Comparison of ENCODE assay signal across 11 cellular contexts in the genomic region with DNA sequence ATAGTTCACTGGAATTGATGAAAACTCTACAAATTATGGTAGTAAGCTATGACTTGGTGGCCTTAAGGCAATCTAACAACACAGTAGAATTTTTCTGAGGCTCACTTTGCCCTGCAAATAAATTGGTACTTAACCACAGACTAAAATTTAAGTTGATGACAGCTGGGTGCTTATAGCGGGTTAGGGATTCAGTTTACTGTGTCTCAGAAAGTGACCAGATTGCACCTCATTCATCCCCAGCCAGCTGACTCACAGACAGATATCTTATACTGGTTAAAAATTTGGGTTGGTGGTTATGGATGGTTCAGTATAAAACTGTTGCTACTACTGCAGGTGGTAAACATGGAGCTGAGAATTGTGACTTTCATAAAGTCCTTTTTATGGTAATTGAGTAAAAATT. TPM values are rescaled to one million over a fixed set of nuclear protein-coding genes. Genes with fewer than 3 reads are reported as not detected.
DNase-seq lines count a peak whose midpoint lies in the region; ATAC-seq and TF ChIP-seq lines count a peak whose summit lies in the region.
"Had no signal": no experiment of that assay in that cellular context is flagged by ENCODE, and none has a peak within 500 bp of the region (broad histone marks: within the 10 kb centered on the region; RNA-seq: fewer than 3 reads in every experiment).

No MANE protein-coding gene starts in this region.

- H3K36me3 Mint-ChIP-seq in stimulated activated effector memory CD8-positive, alpha-beta T cell treated with anti-CD3 and anti-CD28 coated beads, Interleukin-12 subunit alpha, Interleukin-12 subunit beta, amount 100 ng/mL, for 72 hours = peaks cover 86% of the 10 kb centered on the region

- ATAC-seq in left cardiac atrium (no peak), PC-3 (no peak), HG02840 (IDR thresholded peaks at IDR 0.05; ENCODE audit: low FRiP score, unreplicated experiment) (no peak), GM21528 (IDR thresholded peaks at IDR 0.05; ENCODE audit: low FRiP score, unreplicated experiment) (no peak)
- no peak for ATAC-seq in stimulated activated effector memory CD8-positive, alpha-beta T cell treated with anti-CD3 and anti-CD28 coated beads, Interleukin-12 subunit alpha, Interleukin-12 subunit beta, amount 100 ng/mL, for 72 hours

- BruUV-seq in PC-3 (replicated peaks; lab: Mats Ljungman, UMichigan) = no TSS peak

- TF ChIP-seq CTCF in cardiac muscle cell (IDR thresholded peaks at IDR 0.05; ENCODE audit: low read depth, low read length) = no peak
- TF ChIP-seq CTCF in PC-3 (conservative IDR thresholded peaks at IDR 0.05; ENCODE audit: low read depth, low read length) = no peak

- no peak overlapping the region for H2AFZ ChIP-seq in PC-3 (ENCODE audit: low read length)

- H3K4me1 Mint-ChIP-seq in stimulated activated effector memory CD8-positive, alpha-beta T cell treated with anti-CD3 and anti-CD28 coated beads, Interleukin-12 subunit alpha, Interleukin-12 subunit beta, amount 100 ng/mL, for 72 hours = peaks cover 46% of the 10 kb centered on the region

- peaks cover 76% of the 10 kb centered on the region for H3K79me2 ChIP-seq in PC-3 (ENCODE audit: low read length)

- CTCF ChIA-PET in PC-3 (lab: Charles Lee) = no interaction called here

- H3K27me3 ChIP-seq in cardiac muscle cell (no peaks in the 10 kb centered on the region), PC-3 (ENCODE audit: low read length) (no peaks in the 10 kb centered on the region), ectodermal cell (ENCODE audit: control insufficient read depth, insufficient read depth, low read length, poor library complexity, severe bottlenecking) (no peaks in the 10 kb centered on the region)
- H3K27me3 ChIP-seq: stomach had no signal

- no peaks in the 10 kb centered on the region for H3K9me2 ChIP-seq in PC-3 (replicated peaks; ENCODE audit: low read length)

- H3K4me3 ChIP-seq in cardiac muscle cell (peak overlapping the region; percentile 84), PC-3 (ENCODE audit: low read length) (peak overlapping the region; percentile 85), ectodermal cell (ENCODE audit: insufficient read depth, low read depth, low read length) (peak overlapping the region; percentile 85)
- H3K4me3 ChIP-seq: stomach had no signal

- POLR2A ChIA-PET in PC-3 (lab: Charles Lee; ENCODE audit: unreplicated experiment) = no interaction called here

- H3K9me3 ChIP-seq in cardiac muscle cell (ENCODE audit: low read depth) (no peaks in the 10 kb centered on the region), PC-3 (ENCODE audit: low read length) (no peaks in the 10 kb centered on the region), ectodermal cell (ENCODE audit: control insufficient read depth, low read length) (no peaks in the 10 kb centered on the region)
- H3K9me3 ChIP-seq: stomach had no signal

- peak overlapping the region; percentile 84 for H3K9ac ChIP-seq in PC-3 (ENCODE audit: low read length)

- peaks cover 36% of the 10 kb centered on the region for H4K20me1 ChIP-seq in PC-3 (ENCODE audit: low read length)

- intact Hi-C loops in left cardiac atrium (cut with DNase I) (no loop called here), PC-3 (cut with micrococcal nuclease) (loop anchor here (2.0 to 10.0 kb wide), 2 partner anchors 139 to 779 kb away; a partner anchor contains a TSS)

- peak overlapping the region; percentile 93 for H3K4me2 ChIP-seq in PC-3 (ENCODE audit: low read length)

- H3K36me3 ChIP-seq in cardiac muscle cell = peaks cover 21% of the 10 kb centered on the region
- peaks cover 44% of the 10 kb centered on the region; the same call in 1 of the 2 replicates for H3K36me3 ChIP-seq in PC-3 (ENCODE audit: low read depth, low read length)
- H3K36me3 ChIP-seq in ectodermal cell (ENCODE audit: control insufficient read depth, insufficient read depth, low read length) = peaks cover 20% of the 10 kb centered on the region

- WGBS in ectodermal cell, 2 experiments = 69 to 80% methylated on average over 1 of the region's 1 CpG

- H3K4me3 Mint-ChIP-seq in stimulated activated effector memory CD8-positive, alpha-beta T cell treated with anti-CD3 and anti-CD28 coated beads, Interleukin-12 subunit alpha, Interleukin-12 subunit beta, amount 100 ng/mL, for 72 hours = peak overlapping the region; percentile 90

- DNase-seq in cardiac muscle cell (ENCODE audit: low read depth in 1 of 2, low spot score in 1 of 2) = peak in 1 of 2 donors; percentile 21
- no peak for DNase-seq in left cardiac atrium
- no peak for DNase-seq in PC-3
- DNase-seq in stimulated activated effector memory CD8-positive, alpha-beta T cell treated with anti-CD3 and anti-CD28 coated beads, Interleukin-12 subunit alpha, Interleukin-12 subunit beta, amount 100 ng/mL, for 72 hours (ENCODE audit: low spot score in 2 of 2) = no peak
- no peak for DNase-seq in NCI-H1436 (lab: John Stamatoyannopoulos, UW)
- DNase-seq: NCI-H187 treated with DMSO at 0.1 percent for 48 hours, posterior cingulate gyrus, stomach had no signal

- H3K27ac ChIP-seq in cardiac muscle cell (peak overlapping the region; percentile 32), PC-3 (ENCODE audit: low read length) (no peak overlapping the region), ectodermal cell (ENCODE audit: insufficient read depth, low read depth, low read length, poor library complexity, severe bottlenecking) (no peak overlapping the region)
- H3K27ac ChIP-seq: stomach had no signal

- H3F3A ChIP-seq in PC-3 (ENCODE audit: low read length, unreplicated experiment) = peaks cover 4% of the 10 kb centered on the region

- peaks cover 25% of the 10 kb centered on the region for H3K4me1 ChIP-seq in cardiac muscle cell (ENCODE audit: low read depth)
- peaks cover 38% of the 10 kb centered on the region for H3K4me1 ChIP-seq in PC-3 (ENCODE audit: insufficient read depth, low read length)
- peaks cover 16% of the 10 kb centered on the region for H3K4me1 ChIP-seq in ectodermal cell (ENCODE audit: control insufficient read depth, insufficient read depth, low read length)

- no peaks in the 10 kb centered on the region for H3K9me3 Mint-ChIP-seq in stimulated activated effector memory CD8-positive, alpha-beta T cell treated with anti-CD3 and anti-CD28 coated beads, Interleukin-12 subunit alpha, Interleukin-12 subunit beta, amount 100 ng/mL, for 72 hours

- H3K27ac Mint-ChIP-seq in stimulated activated effector memory CD8-positive, alpha-beta T cell treated with anti-CD3 and anti-CD28 coated beads, Interleukin-12 subunit alpha, Interleukin-12 subunit beta, amount 100 ng/mL, for 72 hours = peak overlapping the region; percentile 29

RNA-seq across cellular contexts. Expression of a gene that starts 2.8 kb away (rescaled TPM):
- total RNA-seq in cardiac muscle cell = 52.7 and 70.5 TPM in 2 replicates
- polyA plus RNA-seq in cardiac muscle cell = 108 and 347 TPM in 2 replicates
- 1 to 10 TPM; 4.2 to 8.6 TPM for total RNA-seq in left cardiac atrium
- total RNA-seq in PC-3 (2014; rRNA removed) = 146 and 147 TPM in 2 replicates
- polyA plus RNA-seq in ectodermal cell (2013, experiment 1 of 4) = 347 TPM
- 291 TPM for polyA plus RNA-seq in ectodermal cell (2013, experiment 2 of 4)
- 372 TPM for polyA plus RNA-seq in ectodermal cell (2013, experiment 3 of 4)
- 354 TPM for polyA plus RNA-seq in ectodermal cell (2013, experiment 4 of 4)

RNA-seq across cellular contexts. Expression of a gene that starts 4.5 kb away (rescaled TPM):
- total RNA-seq in cardiac muscle cell (18.6 and 20.5 TPM in 2 replicates), left cardiac atrium (10 to 100 TPM; 17.1 to 22.7 TPM), PC-3 (2014; rRNA removed) (14.4 and 15.7 TPM in 2 replicates)
- polyA plus RNA-seq in cardiac muscle cell = 14.9 and 20.4 TPM in 2 replicates
- 61.5 TPM for polyA plus RNA-seq in ectodermal cell (2013, experiment 1 of 4)
- 65.2 TPM for polyA plus RNA-seq in ectodermal cell (2013, experiment 2 of 4)
- 48.6 TPM for polyA plus RNA-seq in ectodermal cell (2013, experiment 3 of 4)
- polyA plus RNA-seq in ectodermal cell (2013, experiment 4 of 4) = 55.0 TPM
